1 cellular context compared by ENCODE assay signal in genomic region chr2:179946346-179946745, GRCh38.
TF ChIP-seq lines count a peak whose summit lies in the region.

No MANE protein-coding gene starts in this region.

TF ChIP-seq in HepG2, 621 proteins besides CTCF, POLR2A, EP300 and RAD21 (continued from another document):
- TF ChIP-seq, protein P1, sequence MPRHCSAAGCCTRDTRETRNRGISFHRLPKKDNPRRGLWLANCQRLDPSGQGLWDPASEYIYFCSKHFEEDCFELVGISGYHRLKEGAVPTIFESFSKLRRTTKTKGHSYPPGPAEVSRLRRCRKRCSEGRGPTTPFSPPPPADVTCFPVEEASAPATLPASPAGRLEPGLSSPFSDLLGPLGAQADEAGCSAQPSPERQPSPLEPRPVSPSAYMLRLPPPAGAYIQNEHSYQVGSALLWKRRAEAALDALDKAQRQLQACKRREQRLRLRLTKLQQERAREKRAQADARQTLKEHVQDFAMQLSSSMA (CRISPR knock-in tag; IDR thresholded peaks at IDR 0.05) = no peak
- TF ChIP-seq IKZF1 (IDR thresholded peaks at IDR 0.05) (no peak), ZNF703 (CRISPR knock-in tag; IDR thresholded peaks at IDR 0.05; ENCODE audit: borderline replicate concordance) (no peak), PCBP1 (IDR thresholded peaks at IDR 0.05; ENCODE audit: borderline replicate concordance, low read depth, low read length) (0 out of 2 replicates have a peak, but pooled peaks have one; percentile 82), ZMAT3 (CRISPR knock-in tag; conservative IDR thresholded peaks at IDR 0.05) (no peak), ZNF816 (CRISPR knock-in tag; IDR thresholded peaks at IDR 0.05; ENCODE audit: borderline replicate concordance) (no peak), ZNF782 (CRISPR knock-in tag; IDR thresholded peaks at IDR 0.05; ENCODE audit: borderline replicate concordance) (no peak), ZNF253 (CRISPR knock-in tag; IDR thresholded peaks at IDR 0.05; ENCODE audit: borderline replicate concordance) (no peak)
